ENCODE assay signal across 8 cellular contexts in genomic region chr14:75979071-75979571, GRCh38. TPM values are rescaled to one million over a fixed set of nuclear protein-coding genes. Genes with fewer than 3 reads are reported as not detected.
DNase-seq lines count a peak whose midpoint lies in the region; ATAC-seq, FAIRE-seq and TF ChIP-seq lines count a peak whose summit lies in the region.

No MANE protein-coding gene starts in this region.

- peak; percentile 81 for TF ChIP-seq CTCF in BJ (IDR thresholded peaks at IDR 0.05; ENCODE audit: insufficient read depth, low read depth, low read length)
- peak; percentile 63 for TF ChIP-seq CTCF in glutamatergic neuron (IDR thresholded peaks at IDR 0.05; ENCODE audit: partially characterized antibody, unreplicated experiment)
- peak; percentile 62 for TF ChIP-seq CTCF in smooth muscle cell (IDR thresholded peaks at IDR 0.05; ENCODE audit: borderline replicate concordance, insufficient read depth, poor library complexity, severe bottlenecking)

- H3K27ac ChIP-seq in smooth muscle cell (ENCODE audit: low read depth) = no peak overlapping the region

- WGBS in smooth muscle cell (ENCODE audit: low lambda C conversion rate) = 70% methylated on average over 14 of the region's 14 CpGs

- H3K36me3 Mint-ChIP-seq in activated CD8-positive, alpha-beta T cell treated with anti-CD3 and anti-CD28 coated beads, Interleukin-2, amount 10 ng/mL, durations not matched to agents 7 days and 5 days (ENCODE audit: low read depth) = no peaks in the 10 kb centered on the region
- no peaks in the 10 kb centered on the region for H3K36me3 Mint-ChIP-seq in glutamatergic neuron (ENCODE audit: unreplicated experiment)

- peak overlapping the region; percentile 60 for H3K27ac Mint-ChIP-seq in activated CD8-positive, alpha-beta T cell treated with anti-CD3 and anti-CD28 coated beads, Interleukin-2, amount 10 ng/mL, durations not matched to agents 7 days and 5 days
- H3K27ac Mint-ChIP-seq in glutamatergic neuron (ENCODE audit: unreplicated experiment) = no peak overlapping the region

- H3K4me2 ChIP-seq in smooth muscle cell = peak overlapping the region; percentile 95

- CTCF ChIA-PET in BJ (lab: Yijun Ruan, JAX) = interaction anchor here (0.6 to 13.4 kb wide), 32 partner anchors 9 to 319 kb away, joined by 3 to 296 read pairs (median 4); partner anchors contain the start of genes ERG28 and TTLL5
- CTCF ChIA-PET in activated CD8-positive, alpha-beta T cell treated with anti-CD3 and anti-CD28 coated beads, Interleukin-2, amount 10 ng/mL, durations not matched to agents 7 days and 5 days (lab: Charles Lee) = interaction anchor here (0.6 to 14.7 kb wide), 15 partner anchors 9 to 402 kb away, joined by 3 to 202 read pairs (median 3); no protein-coding TSS in a partner anchor

- no peaks in the 10 kb centered on the region for H3F3A ChIP-seq in smooth muscle cell (ENCODE audit: low read depth)

- no peaks in the 10 kb centered on the region for H3K36me3 ChIP-seq in BJ (ENCODE audit: control insufficient read depth, insufficient read depth, low read length)
- H3K36me3 ChIP-seq in smooth muscle cell (ENCODE audit: low read depth) = no peaks in the 10 kb centered on the region

- H3K4me1 ChIP-seq in smooth muscle cell (ENCODE audit: low read depth) = peaks cover 16% of the 10 kb centered on the region

- H3K27me3 ChIP-seq in BJ (ENCODE audit: control insufficient read depth, insufficient read depth, low read length) = no peaks in the 10 kb centered on the region
- no peaks in the 10 kb centered on the region for H3K27me3 ChIP-seq in smooth muscle cell (ENCODE audit: low read depth)

- H4K20me1 ChIP-seq in smooth muscle cell (ENCODE audit: low read depth) = peaks cover 24% of the 10 kb centered on the region

- no peak overlapping the region for H3K4me3 Mint-ChIP-seq in activated CD8-positive, alpha-beta T cell treated with anti-CD3 and anti-CD28 coated beads, Interleukin-2, amount 10 ng/mL, durations not matched to agents 7 days and 5 days
- peak overlapping the region; percentile 97 for H3K4me3 Mint-ChIP-seq in glutamatergic neuron (ENCODE audit: unreplicated experiment)

- POLR2A ChIA-PET in BJ (lab: Charles Lee) = no interaction called here
- POLR2A ChIA-PET in activated CD8-positive, alpha-beta T cell treated with anti-CD3 and anti-CD28 coated beads, Interleukin-2, amount 10 ng/mL, durations not matched to agents 7 days and 5 days (lab: Charles Lee) = interaction anchor here (1.3 kb wide), 1 partner anchor 14 kb away, joined by 3 read pairs; no protein-coding TSS in a partner anchor

- TF ChIP-seq POLR2A in GM12892 (IDR thresholded peaks at IDR 0.05; ENCODE audit: low read depth, low read length) = no peak

- H3K9me3 Mint-ChIP-seq in activated CD8-positive, alpha-beta T cell treated with anti-CD3 and anti-CD28 coated beads, Interleukin-2, amount 10 ng/mL, durations not matched to agents 7 days and 5 days (ENCODE audit: insufficient read depth) = no peaks in the 10 kb centered on the region
- H3K9me3 Mint-ChIP-seq in glutamatergic neuron (ENCODE audit: unreplicated experiment) = peaks cover 11% of the 10 kb centered on the region

- no peak for FAIRE-seq in GM12892 (lab: Jason Lieb, UNC)

- H2AFZ ChIP-seq in smooth muscle cell (ENCODE audit: low read depth) = no peak overlapping the region

- H3K4me3 ChIP-seq in BJ (ENCODE audit: low read depth, low read length) = no peak overlapping the region
- peak overlapping the region; percentile 89 for H3K4me3 ChIP-seq in smooth muscle cell

- no peak overlapping the region for H3K9ac ChIP-seq in smooth muscle cell (ENCODE audit: low read depth)

- peaks cover 38% of the 10 kb centered on the region for H3K4me1 Mint-ChIP-seq in activated CD8-positive, alpha-beta T cell treated with anti-CD3 and anti-CD28 coated beads, Interleukin-2, amount 10 ng/mL, durations not matched to agents 7 days and 5 days (ENCODE audit: low read depth)
- peaks cover 39% of the 10 kb centered on the region for H3K4me1 Mint-ChIP-seq in glutamatergic neuron (ENCODE audit: low read depth, unreplicated experiment)

- H3K9me3 ChIP-seq in smooth muscle cell (replicated peaks; ENCODE audit: low read depth) = no peaks in the 10 kb centered on the region

- H3K79me2 ChIP-seq in smooth muscle cell (ENCODE audit: low read depth) = peaks cover 66% of the 10 kb centered on the region

- DNase-seq in BJ (ENCODE audit: low read depth) (no peak), HCEC 1CT (peak; percentile 30), glutamatergic neuron (peak; percentile 66), smooth muscle cell (lab: John Stamatoyannopoulos, UW; ENCODE audit: unreplicated experiment) (no peak), GM12892 (ENCODE audit: insufficient read length) (no peak)
- DNase-seq in activated CD8-positive, alpha-beta T cell treated with anti-CD3 and anti-CD28 coated beads, Interleukin-2, amount 10 ng/mL, durations not matched to agents 7 days and 5 days = no peak

- H3K27me3 Mint-ChIP-seq in activated CD8-positive, alpha-beta T cell treated with anti-CD3 and anti-CD28 coated beads, Interleukin-2, amount 10 ng/mL, durations not matched to agents 7 days and 5 days (ENCODE audit: low read depth) = peaks cover 6% of the 10 kb centered on the region
- peaks cover 8% of the 10 kb centered on the region for H3K27me3 Mint-ChIP-seq in glutamatergic neuron (ENCODE audit: unreplicated experiment)

- ATAC-seq in activated CD8-positive, alpha-beta T cell treated with anti-CD3 and anti-CD28 coated beads, Interleukin-2, amount 10 ng/mL, durations not matched to agents 7 days and 5 days = no peak
- ATAC-seq in HG03520 (IDR thresholded peaks at IDR 0.05; ENCODE audit: unreplicated experiment) (no peak), GM19467 (IDR thresholded peaks at IDR 0.05; ENCODE audit: unreplicated experiment) (no peak)

RNA-seq across cellular contexts. Expression of gene TGFB3, which starts 2.7 kb away (rescaled TPM):
- 5.8 and 6.7 TPM in 2 replicates for polyA plus RNA-seq in BJ (2011; rRNA removed)
- polyA minus RNA-seq in BJ (2011; rRNA and poly(A)+ RNA removed) = 7.8 and 8.1 TPM in 2 replicates
- total RNA-seq in activated CD8-positive, alpha-beta T cell treated with anti-CD3 and anti-CD28 coated beads, Interleukin-2, amount 10 ng/mL, durations not matched to agents 7 days and 5 days = 1 to 10 TPM; 1.7 to 1.8 TPM
- 55.7 TPM for total RNA-seq in glutamatergic neuron (ENCODE audit: unreplicated experiment)
- 63.4 and 77.5 TPM in 2 replicates for total RNA-seq in smooth muscle cell
- polyA plus RNA-seq in smooth muscle cell = 103 and 119 TPM in 2 replicates
- polyA plus RNA-seq in GM12892 (2012; ENCODE audit: missing spikeins) = 0.89 TPM

RNA-seq across cellular contexts. Expression of gene IFT43, which starts 6.4 kb away (rescaled TPM):
- polyA plus RNA-seq in BJ (2011; rRNA removed) = 58.9 and 62.5 TPM in 2 replicates
- polyA minus RNA-seq in BJ (2011; rRNA and poly(A)+ RNA removed) = 19.6 and 25.0 TPM in 2 replicates
- total RNA-seq in activated CD8-positive, alpha-beta T cell treated with anti-CD3 and anti-CD28 coated beads, Interleukin-2, amount 10 ng/mL, durations not matched to agents 7 days and 5 days = 1 to 10 TPM; 5.3 to 5.9 TPM
- total RNA-seq in glutamatergic neuron (ENCODE audit: unreplicated experiment) = 30.2 TPM
- 46.5 and 46.9 TPM in 2 replicates for total RNA-seq in smooth muscle cell
- 63.0 and 64.7 TPM in 2 replicates for polyA plus RNA-seq in smooth muscle cell
- 15.3 TPM for polyA plus RNA-seq in GM12892 (2012; ENCODE audit: missing spikeins)

Comparison
In these comparisons a context has a peak if more than half of its experiments do, and no peak if none do; other contexts are left out.
1. DNase-seq: peak in HCEC 1CT (single experiment) and glutamatergic neuron (single experiment); none in BJ (single experiment), activated CD8-positive, alpha-beta T cell treated with anti-CD3 and anti-CD28 coated beads, Interleukin-2, amount 10 ng/mL, durations not matched to agents 7 days and 5 days (single experiment), smooth muscle cell (single experiment) and GM12892 (single experiment).
2. RNA of gene TGFB3, which starts 2.7 kb away (total RNA-seq): 63.4 to 77.5 TPM in smooth muscle cell and 55.7 TPM in glutamatergic neuron (single experiment); 1.7 to 1.8 TPM in activated CD8-positive, alpha-beta T cell treated with anti-CD3 and anti-CD28 coated beads, Interleukin-2, amount 10 ng/mL, durations not matched to agents 7 days and 5 days; every median in the first group is over 10 times any median in the second.
3. Peak in every context shown above with its lines, with median percentiles within 50 percentile points of each other: CTCF ChIP-seq.